ENCODE assay signal across 21 cellular contexts in the genomic region with DNA sequence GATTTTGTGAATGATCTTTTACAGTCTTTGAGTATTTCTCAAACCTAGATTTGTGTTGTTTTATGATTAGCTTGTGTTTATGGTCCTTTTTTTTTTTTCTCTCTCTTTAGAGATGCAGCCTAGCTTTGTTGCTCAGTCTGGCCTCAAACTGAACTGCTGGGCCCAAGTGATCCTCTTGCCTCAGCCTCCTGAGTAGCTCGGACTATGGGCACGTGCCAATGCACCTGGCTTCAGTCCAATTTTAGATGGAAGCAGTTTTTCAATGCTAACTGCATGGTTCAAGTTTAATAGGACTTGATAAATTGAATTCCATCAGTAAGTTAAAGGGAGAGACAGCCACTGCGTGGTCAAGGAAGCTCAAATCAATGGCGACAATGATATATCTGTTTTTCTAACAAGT. TPM values are rescaled to one million over a fixed set of nuclear protein-coding genes. Genes with fewer than 3 reads are reported as not detected.
DNase-seq lines count a peak whose midpoint lies in the region; ATAC-seq, FAIRE-seq and TF ChIP-seq lines count a peak whose summit lies in the region.
"Had no signal": no experiment of that assay in that cellular context is flagged by ENCODE, and none has a peak within 500 bp of the region (broad histone marks: within the 10 kb centered on the region; RNA-seq: fewer than 3 reads in every experiment).

No MANE protein-coding gene starts in this region.

- no peak for TF ChIP-seq POLR2A in GM12891 (IDR thresholded peaks at IDR 0.05; ENCODE audit: low read depth, low read length)

- no peak overlapping the region for H3K4me2 ChIP-seq in mesenchymal stem cell (ENCODE audit: low read length, poor library complexity, severe bottlenecking)

- H3K23ac ChIP-seq in mesenchymal stem cell (ENCODE audit: low read length in 2 of 2): no peak overlapping the region

- 98% methylated on average over 4 of the region's 4 CpGs for WGBS in mesenchymal stem cell

- H2BK12ac ChIP-seq in mesenchymal stem cell (ENCODE audit: low read length in 2 of 2): no peak overlapping the region

- no peak overlapping the region for H3K14ac ChIP-seq in mesenchymal stem cell (ENCODE audit: low read length in 2 of 2)

- H4K8ac ChIP-seq in mesenchymal stem cell (ENCODE audit: low read length): no peak overlapping the region

- DNase-seq in GM12891 (ENCODE audit: insufficient read length, low spot score) (no peak), GM19239 (ENCODE audit: insufficient read length, low spot score) (no peak), mesenchymal stem cell (no peak), NCI-H748 (lab: John Stamatoyannopoulos, UW; ENCODE audit: unreplicated experiment) (no peak), AG08396 (ENCODE audit: low spot score) (no peak), NCI-H82 (lab: John Stamatoyannopoulos, UW) (no peak)
- DNase-seq: activated CD8-positive, alpha-beta memory T cell treated with anti-CD3 and anti-CD28 coated beads, Interleukin-2, amount 10 ng/mL, durations not matched to agents 7 days and 5 days; brain microvascular endothelial cell; COR-L47; MG63; NCI-H2171 treated with DMSO at 0.1 percent for 48 hours; NCI-H748 treated with DMSO at 0.1 percent for 48 hours; pancreas; right cardiac atrium; Right ventricle myocardium superior; SW 1271 had no signal

- peak; percentile 35 for FAIRE-seq in GM12891 (lab: Jason Lieb, UNC)
- FAIRE-seq in GM19239 (lab: Jason Lieb, UNC): peak; percentile 70
- FAIRE-seq: endometrium had no signal

- H3K9me3 ChIP-seq in mesenchymal stem cell (ENCODE audit: control insufficient read depth, low read length): no peaks in the 10 kb centered on the region
- H3K9me3 ChIP-seq: MG63, pancreas had no signal

- H3K18ac ChIP-seq in mesenchymal stem cell (ENCODE audit: low read depth in 1 of 2, low read length in 2 of 2): no peak overlapping the region

- peaks cover 0 to 4% of the 10 kb centered on the region in 2 experiments for H3K27me3 ChIP-seq in mesenchymal stem cell (ENCODE audit: control insufficient read depth in 1 of 2, insufficient read depth in 1 of 2, low read length in 2 of 2)
- H3K27me3 ChIP-seq: brain microvascular endothelial cell, MG63 had no signal

- peak overlapping the region; percentile 49 for H2AK5ac ChIP-seq in mesenchymal stem cell (ENCODE audit: low read length, severe bottlenecking)

- H2BK5ac ChIP-seq in mesenchymal stem cell (ENCODE audit: low read depth, low read length, poor library complexity, severe bottlenecking): no peak overlapping the region

- H2BK120ac ChIP-seq in mesenchymal stem cell (ENCODE audit: low read depth, low read length): no peak overlapping the region

- H3K79me1 ChIP-seq in mesenchymal stem cell (replicated peaks; ENCODE audit: low read length, poor library complexity, severe bottlenecking): no peaks in the 10 kb centered on the region

- H2BK15ac ChIP-seq in mesenchymal stem cell (ENCODE audit: low read depth, poor library complexity, severe bottlenecking): no peak overlapping the region

- no peak overlapping the region for H3K27ac ChIP-seq in mesenchymal stem cell (ENCODE audit: low read length, poor library complexity, severe bottlenecking)
- H3K27ac ChIP-seq: brain microvascular endothelial cell, coronary artery, pancreas had no signal

- H3K36me3 ChIP-seq in mesenchymal stem cell (ENCODE audit: control insufficient read depth in 1 of 2, insufficient read depth in 2 of 2, low read depth in 1 of 2, low read length in 2 of 2): no peaks in the 10 kb centered on the region
- H3K36me3 ChIP-seq: brain microvascular endothelial cell, MG63, pancreas had no signal

- H4K91ac ChIP-seq in mesenchymal stem cell (ENCODE audit: low read length): no peak overlapping the region

- H3K9ac ChIP-seq in mesenchymal stem cell (ENCODE audit: low read length): no peak overlapping the region

- H2AFZ ChIP-seq in mesenchymal stem cell (ENCODE audit: low read depth, low read length): no peak overlapping the region

- H3K4me3 ChIP-seq in mesenchymal stem cell (ENCODE audit: insufficient read depth in 1 of 2, low read depth in 1 of 2, low read length in 2 of 2): no peak overlapping the region
- H3K4me3 ChIP-seq: coronary artery, MG63, pancreas had no signal

- peak; percentile 4 for ATAC-seq in HG03135 (IDR thresholded peaks at IDR 0.05; ENCODE audit: unreplicated experiment)
- ATAC-seq: HCT116; natural killer cell treated with Interleukin-12 subunit alpha and Interleukin-12 subunit beta and Interleukin-15 and Interleukin-18, amount 100 ng/mL, for 72 hours; right cardiac atrium had no signal

- H3K4me1 ChIP-seq in mesenchymal stem cell (ENCODE audit: control insufficient read depth, insufficient read depth, low read depth, low read length): peaks cover 2% of the 10 kb centered on the region

- H3K4ac ChIP-seq in mesenchymal stem cell (ENCODE audit: low read depth in 1 of 2, low read length in 2 of 2): no peak overlapping the region

TF ChIP-seq in GM12891, 5 proteins besides CTCF, POLR2A, EP300 and RAD21:
- TF ChIP-seq POU2F2 (IDR thresholded peaks at IDR 0.05; ENCODE audit: low read depth, low read length) (no peak), POLR2AphosphoS5 (IDR thresholded peaks at IDR 0.05; ENCODE audit: low read depth, low read length) (no peak), TAF1 (IDR thresholded peaks at IDR 0.05; ENCODE audit: low read depth, low read length) (no peak), SPI1 (IDR thresholded peaks at IDR 0.05; ENCODE audit: low read depth, low read length) (no peak), PAX5 (IDR thresholded peaks at IDR 0.05; ENCODE audit: insufficient read depth, low read length, severe bottlenecking) (no peak)

RNA-seq across cellular contexts. Expression of gene FGG, which starts 3.8 kb away (rescaled TPM):
- not detected for polyA plus RNA-seq in GM12891 (2012; ENCODE audit: low read depth, missing spikeins)
- polyA plus RNA-seq in mesenchymal stem cell (2013, experiment 1 of 2): not detected
- not detected for polyA plus RNA-seq in mesenchymal stem cell (2013, experiment 2 of 2)

RNA-seq across cellular contexts. Expression of gene FGA, which starts 25.7 kb away (rescaled TPM):
- not detected for polyA plus RNA-seq in GM12891 (2012; ENCODE audit: low read depth, missing spikeins)
- not detected for polyA plus RNA-seq in mesenchymal stem cell (2013, experiment 1 of 2)
- polyA plus RNA-seq in mesenchymal stem cell (2013, experiment 2 of 2): not detected

RNA-seq across cellular contexts. Expression of gene FGB, which starts 53.5 kb away (rescaled TPM):
- polyA plus RNA-seq in GM12891 (2012; ENCODE audit: low read depth, missing spikeins): not detected
- polyA plus RNA-seq in mesenchymal stem cell (2013, experiment 1 of 2): not detected
- polyA plus RNA-seq in mesenchymal stem cell (2013, experiment 2 of 2): not detected
